Comparison of ENCODE assay signal across 8 cellular contexts in the genomic region with DNA sequence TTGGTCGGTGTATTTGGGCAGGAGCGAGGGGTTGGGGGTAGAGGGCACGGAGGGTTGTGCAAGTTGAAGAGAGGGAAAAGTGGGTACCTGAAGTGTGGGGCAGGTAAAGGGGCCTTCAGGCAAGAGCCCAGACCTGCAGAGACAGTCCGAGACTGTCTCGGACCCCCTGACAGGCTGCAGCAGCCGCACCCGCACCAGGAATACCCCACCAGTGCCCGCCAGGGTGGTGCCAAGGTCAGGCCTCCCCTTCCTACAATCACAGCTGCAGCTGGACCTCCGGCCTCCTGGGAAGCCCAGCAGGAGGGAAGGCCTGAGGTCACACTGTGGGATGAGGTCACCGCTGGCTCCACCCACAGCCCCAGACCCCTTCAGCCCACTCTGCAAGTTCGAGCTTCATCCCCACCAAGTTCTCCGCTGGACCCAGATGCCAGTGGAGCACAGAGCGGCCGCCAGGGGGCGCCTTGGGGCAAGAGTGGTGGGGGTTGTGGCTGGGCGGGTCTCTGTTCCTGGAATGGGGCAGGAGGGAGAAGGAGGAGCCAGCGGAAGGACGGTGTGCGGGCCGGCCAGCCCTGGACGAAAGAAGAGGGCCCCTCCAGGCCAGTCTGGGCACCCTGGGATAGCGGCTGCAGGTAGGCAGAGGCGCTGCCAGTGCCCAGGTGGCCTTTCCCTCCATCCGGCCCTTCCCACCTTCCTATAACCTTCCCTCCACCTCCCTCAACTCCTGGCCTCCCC. TPM values are rescaled to one million over a fixed set of nuclear protein-coding genes. Genes with fewer than 3 reads are reported as not detected.
A peak's percentile ranks its signal among the peaks of the same experiment; 100 is the strongest.
DNase-seq lines count a peak whose midpoint lies in the region; ATAC-seq and TF ChIP-seq lines count a peak whose summit lies in the region.

A gene (plus strand): TSS at position 539 of the 732 bp plus-strand sequence. CDS start 452 bp downstream, outside the sequence.

- H3K9me3 ChIP-seq in BLaER1: no peaks in the 10 kb centered on the region

- no peaks in the 10 kb centered on the region for H3K79me2 ChIP-seq in GM23338 (replicated peaks; ENCODE audit: insufficient read depth)

- H3K27me3 Mint-ChIP-seq in GM23338 (ENCODE audit: insufficient read depth, low read depth, poor library complexity): peaks cover 9% of the 10 kb centered on the region

- H3K9me3 Mint-ChIP-seq in GM23338: peaks cover 2% of the 10 kb centered on the region; the same call in 1 of the 3 replicates

- H4K20me1 ChIP-seq in BLaER1: peaks cover 24% of the 10 kb centered on the region; the same call in 1 of the 2 replicates
- no peaks in the 10 kb centered on the region; the same call in 1 of the 2 replicates for H4K20me1 ChIP-seq in GM23338 (replicated peaks; ENCODE audit: insufficient read depth)

- H3K4me3 ChIP-seq in BLaER1: no peak within 1 kb of the TSS
- peak within 1 kb of the TSS; percentile 58 for H3K4me3 ChIP-seq in GM23338
- H3K4me3 ChIP-seq in kidney epithelial cell (ENCODE audit: low read depth, low read length): peak within 1 kb of the TSS; percentile 52

- H3K36me3 ChIP-seq in BLaER1: peaks cover 81% of the 10 kb centered on the region
- peaks cover 4% of the 10 kb centered on the region; the same call in 1 of the 2 replicates for H3K36me3 ChIP-seq in GM23338 (ENCODE audit: insufficient read depth)
- H3K36me3 ChIP-seq in kidney epithelial cell (ENCODE audit: control insufficient read depth, insufficient read depth, low read length): peaks cover 5% of the 10 kb centered on the region

- H3K4me3 Mint-ChIP-seq in GM23338: peak within 1 kb of the TSS; percentile 65

- no peak within 1 kb of the TSS for H2AFZ ChIP-seq in GM23338

- H3F3A ChIP-seq in GM23338 (replicated peaks; ENCODE audit: low read depth): peaks cover 9% of the 10 kb centered on the region

- peak; percentile 82 for ATAC-seq in GM23338
- no peak for ATAC-seq in GM18868 (IDR thresholded peaks at IDR 0.05; ENCODE audit: unreplicated experiment)

- peaks cover 26% of the 10 kb centered on the region for H3K4me1 ChIP-seq in BLaER1
- H3K4me1 ChIP-seq in GM23338 (ENCODE audit: insufficient read depth): no peaks in the 10 kb centered on the region

- H3K36me3 Mint-ChIP-seq in GM23338 (ENCODE audit: low read depth): peaks cover 33% of the 10 kb centered on the region

- H3K27ac ChIP-seq in BLaER1 (peak within 1 kb of the TSS; percentile 60), GM23338 (ENCODE audit: low read depth) (0 out of 2 replicates have a peak within 1 kb of the TSS, but pooled peaks have one; percentile 19)

- peaks cover 6% of the 10 kb centered on the region; the same call in 2 of the 3 replicates for H3K4me1 Mint-ChIP-seq in GM23338

- TF ChIP-seq CTCF in GM23338 (conservative IDR thresholded peaks at IDR 0.05; ENCODE audit: low read depth in 2 of 2) (peak; percentile 87 to 91), kidney epithelial cell (IDR thresholded peaks at IDR 0.05; ENCODE audit: insufficient read depth, low read length, poor library complexity, severe bottlenecking) (peak; percentile 98)

- H3K27me3 ChIP-seq in BLaER1 (no peaks in the 10 kb centered on the region), GM23338 (ENCODE audit: insufficient read depth) (no peaks in the 10 kb centered on the region), kidney epithelial cell (ENCODE audit: control insufficient read depth, insufficient read depth, low read length) (no peaks in the 10 kb centered on the region)

- DNase-seq in GM23338 (ENCODE audit: low spot score): peak; percentile 95
- peak; percentile 86 for DNase-seq in NCI-H2196 (lab: John Stamatoyannopoulos, UW; ENCODE audit: unreplicated experiment)
- DNase-seq in activated CD4-positive, CD25-positive, alpha-beta regulatory T cell treated with anti-CD3 and anti-CD28 coated beads, Interleukin-2, amount 50 U/mL, for 16 hours (ENCODE audit: low read depth, low spot score): peak; percentile 62
- peak; percentile 66 for DNase-seq in central memory CD4-positive, alpha-beta T cell
- no peak for DNase-seq in kidney epithelial cell (ENCODE audit: low read depth)
- peak; percentile 88 for DNase-seq in stimulated activated CD4-positive, alpha-beta T cell treated with anti-CD3 and anti-CD28 coated beads, Interleukin-15, amount 100 ng/mL, for 24 hours

- H3K9me2 ChIP-seq in GM23338 (ENCODE audit: insufficient read depth): no peaks in the 10 kb centered on the region

- H3K4me2 ChIP-seq in BLaER1: peak within 1 kb of the TSS; percentile 50
- peak within 1 kb of the TSS; percentile 80 for H3K4me2 ChIP-seq in GM23338

- H3K9ac ChIP-seq in BLaER1: peak within 1 kb of the TSS; percentile 27; the same call in 1 of the 2 replicates

- H3K27ac Mint-ChIP-seq in GM23338: peak within 1 kb of the TSS; percentile 67; the same call in 1 of the 2 replicates

TF ChIP-seq in GM23338, 12 proteins besides CTCF, POLR2A, EP300 and RAD21:
- TF ChIP-seq CREB1 (CRISPR knock-in tag; IDR thresholded peaks at IDR 0.05; ENCODE audit: low read depth): peak; percentile 74
- TF ChIP-seq, protein P1, sequence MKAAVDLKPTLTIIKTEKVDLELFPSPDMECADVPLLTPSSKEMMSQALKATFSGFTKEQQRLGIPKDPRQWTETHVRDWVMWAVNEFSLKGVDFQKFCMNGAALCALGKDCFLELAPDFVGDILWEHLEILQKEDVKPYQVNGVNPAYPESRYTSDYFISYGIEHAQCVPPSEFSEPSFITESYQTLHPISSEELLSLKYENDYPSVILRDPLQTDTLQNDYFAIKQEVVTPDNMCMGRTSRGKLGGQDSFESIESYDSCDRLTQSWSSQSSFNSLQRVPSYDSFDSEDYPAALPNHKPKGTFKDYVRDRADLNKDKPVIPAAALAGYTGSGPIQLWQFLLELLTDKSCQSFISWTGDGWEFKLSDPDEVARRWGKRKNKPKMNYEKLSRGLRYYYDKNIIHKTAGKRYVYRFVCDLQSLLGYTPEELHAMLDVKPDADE (IDR thresholded peaks at IDR 0.05): no peak
- no peak for TF ChIP-seq EZH2 (IDR thresholded peaks at IDR 0.05; ENCODE audit: low read depth, unreplicated experiment)
- TF ChIP-seq, protein P2, sequence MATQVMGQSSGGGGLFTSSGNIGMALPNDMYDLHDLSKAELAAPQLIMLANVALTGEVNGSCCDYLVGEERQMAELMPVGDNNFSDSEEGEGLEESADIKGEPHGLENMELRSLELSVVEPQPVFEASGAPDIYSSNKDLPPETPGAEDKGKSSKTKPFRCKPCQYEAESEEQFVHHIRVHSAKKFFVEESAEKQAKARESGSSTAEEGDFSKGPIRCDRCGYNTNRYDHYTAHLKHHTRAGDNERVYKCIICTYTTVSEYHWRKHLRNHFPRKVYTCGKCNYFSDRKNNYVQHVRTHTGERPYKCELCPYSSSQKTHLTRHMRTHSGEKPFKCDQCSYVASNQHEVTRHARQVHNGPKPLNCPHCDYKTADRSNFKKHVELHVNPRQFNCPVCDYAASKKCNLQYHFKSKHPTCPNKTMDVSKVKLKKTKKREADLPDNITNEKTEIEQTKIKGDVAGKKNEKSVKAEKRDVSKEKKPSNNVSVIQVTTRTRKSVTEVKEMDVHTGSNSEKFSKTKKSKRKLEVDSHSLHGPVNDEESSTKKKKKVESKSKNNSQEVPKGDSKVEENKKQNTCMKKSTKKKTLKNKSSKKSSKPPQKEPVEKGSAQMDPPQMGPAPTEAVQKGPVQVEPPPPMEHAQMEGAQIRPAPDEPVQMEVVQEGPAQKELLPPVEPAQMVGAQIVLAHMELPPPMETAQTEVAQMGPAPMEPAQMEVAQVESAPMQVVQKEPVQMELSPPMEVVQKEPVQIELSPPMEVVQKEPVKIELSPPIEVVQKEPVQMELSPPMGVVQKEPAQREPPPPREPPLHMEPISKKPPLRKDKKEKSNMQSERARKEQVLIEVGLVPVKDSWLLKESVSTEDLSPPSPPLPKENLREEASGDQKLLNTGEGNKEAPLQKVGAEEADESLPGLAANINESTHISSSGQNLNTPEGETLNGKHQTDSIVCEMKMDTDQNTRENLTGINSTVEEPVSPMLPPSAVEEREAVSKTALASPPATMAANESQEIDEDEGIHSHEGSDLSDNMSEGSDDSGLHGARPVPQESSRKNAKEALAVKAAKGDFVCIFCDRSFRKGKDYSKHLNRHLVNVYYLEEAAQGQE (IDR thresholded peaks at IDR 0.05; ENCODE audit: unreplicated experiment): no peak
TF ChIP-seq in GM23338: peak in this region for 1.

RNA-seq across cellular contexts. Expression of the gene that starts here (rescaled TPM):
- total RNA-seq in GM23338 (2014; rRNA removed; shearing (Covaris generic)): 6.4 and 12.2 TPM in 2 replicates
- 4.3 TPM in 2 replicates for polyA plus RNA-seq in GM23338 (2016; fragmentation: Nextera tagmentation; extraction: Ambion mirVana)
- 11.5 and 13.8 TPM in 2 replicates for total RNA-seq in kidney epithelial cell
